11 cellular contexts compared by ENCODE assay signal in the genomic region with DNA sequence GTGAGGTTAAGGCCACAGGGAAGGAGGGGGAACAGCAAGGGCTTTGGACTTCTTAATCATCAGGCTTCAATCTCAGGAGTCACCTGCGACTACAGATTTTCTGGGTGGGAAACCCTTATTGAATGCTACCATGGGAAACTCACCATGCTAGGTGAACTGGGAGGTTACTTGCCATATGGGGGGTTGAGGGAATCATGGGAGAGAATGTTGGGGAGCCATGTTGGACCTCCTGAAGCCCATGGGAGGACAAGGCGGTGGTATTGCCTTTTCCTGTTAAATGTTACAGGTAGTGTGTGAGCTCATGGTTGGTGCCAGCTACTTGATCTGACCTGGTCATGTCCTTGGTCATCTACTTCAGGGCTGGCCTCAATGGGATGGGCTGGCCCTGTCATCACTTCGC. TPM values are rescaled to one million over a fixed set of nuclear protein-coding genes. Genes with fewer than 3 reads are reported as not detected.
"Had no signal": no experiment of that assay in that cellular context is flagged by ENCODE, and none has a peak within 500 bp of the region (broad histone marks: within the 10 kb centered on the region; RNA-seq: fewer than 3 reads in every experiment).

No MANE protein-coding gene starts in this region.

- H3K27ac ChIP-seq: GM23248 had no signal

- DNase-seq: GM23248, GOT3, H7, HFFc6, IMR-90 had no signal

- FAIRE-seq: HTR-8/SVneo, K562 had no signal

- H3K27ac Mint-ChIP-seq: HFFc6 had no signal

- H3K9ac ChIP-seq: GM23248 had no signal

- H3K9me3 ChIP-seq: HAP-1 had no signal

- H3K4me3 Mint-ChIP-seq: HFFc6 had no signal

- ATAC-seq: HCT116, K562 had no signal

- H3K36me3 ChIP-seq: HAP-1 had no signal

- H3K4me3 ChIP-seq: GM23248, HAP-1, K562 had no signal

RNA-seq across cellular contexts. Expression of a gene that starts 31.4 kb away (rescaled TPM):
- total RNA-seq: GM23248, H4, H7, HFFc6, HT-29, IMR-90, K562 had no signal

RNA-seq across cellular contexts. Expression of a gene that starts 52.2 kb away (rescaled TPM):
- total RNA-seq: GM23248, H4, H7, HFFc6, HT-29, IMR-90, K562 had no signal

RNA-seq across cellular contexts. Expression of a gene that starts 57.2 kb away (rescaled TPM):
- total RNA-seq: GM23248, H4, H7, HFFc6, HT-29, IMR-90, K562 had no signal
